8 cellular contexts compared by ENCODE assay signal in genomic region chr22:25405854-25406509, GRCh38.
DNase-seq lines count a peak whose midpoint lies in the region; ATAC-seq, FAIRE-seq and TF ChIP-seq lines count a peak whose summit lies in the region.

No MANE protein-coding gene starts in this region.

- peak overlapping the region; percentile 70 for H3K27ac ChIP-seq in HL-60 (replicated peaks)
- H3K27ac ChIP-seq in keratinocyte (ENCODE audit: control insufficient read depth, insufficient read depth, low read length): peak overlapping the region; percentile 43

- TF ChIP-seq CTCF in HL-60 (IDR thresholded peaks at IDR 0.05; ENCODE audit: insufficient read depth, low read length): no peak
- TF ChIP-seq CTCF in keratinocyte (optimal IDR thresholded peaks at IDR 0.05 in 1 of 3, IDR thresholded peaks at IDR 0.05 in 1 of 3, conservative IDR thresholded peaks at IDR 0.05 in 1 of 3; ENCODE audit: extremely low read depth in 1 of 3, insufficient read depth in 2 of 3, low read length in 3 of 3): no peak

- H3K4me1 Mint-ChIP-seq in activated T-helper 2 cell treated with anti-CD3 and anti-CD28 coated beads, Interferon-gamma antibody, Interleukin-2, Interleukin-4, amounts not matched to agents 10 μg/mL and 5 μg/mL and 100 μg/mL, durations not matched to agents 14 hours and 24 hours and 36 hours (ENCODE audit: low read depth): peaks cover 31% of the 10 kb centered on the region
- peaks cover 37 to 53% of the 10 kb centered on the region in 2 donors for H3K4me1 Mint-ChIP-seq in stimulated activated naive B cell treated with anti-CD40 and anti-IgM and Interleukin-4, amounts not matched to agents 10 μg/mL and 1 μg/mL and 100 μg/mL, for 72 hours

- peaks cover 17% of the 10 kb centered on the region for H3K4me1 ChIP-seq in keratinocyte (ENCODE audit: control insufficient read depth, extremely low read depth, insufficient read depth, low read length)

- H3K36me3 Mint-ChIP-seq in activated T-helper 2 cell treated with anti-CD3 and anti-CD28 coated beads, Interferon-gamma antibody, Interleukin-2, Interleukin-4, amounts not matched to agents 10 μg/mL and 5 μg/mL and 100 μg/mL, durations not matched to agents 14 hours and 24 hours and 36 hours (ENCODE audit: low read depth): peaks cover 8% of the 10 kb centered on the region
- H3K36me3 Mint-ChIP-seq in stimulated activated naive B cell treated with anti-CD40 and anti-IgM and Interleukin-4, amounts not matched to agents 10 μg/mL and 1 μg/mL and 100 μg/mL, for 72 hours: peaks cover 0 to 5% of the 10 kb centered on the region in 2 donors

- H3K36me3 ChIP-seq in keratinocyte (ENCODE audit: control insufficient read depth in 2 of 2, extremely low read depth in 1 of 2, insufficient read depth in 2 of 2, low read length in 2 of 2): no peaks in the 10 kb centered on the region

- H3K27me3 ChIP-seq in HL-60 (ENCODE audit: insufficient read depth, poor library complexity, severe bottlenecking) (no peaks in the 10 kb centered on the region), keratinocyte (ENCODE audit: control insufficient read depth, extremely low read depth, insufficient read depth, low read length) (no peaks in the 10 kb centered on the region)

- peaks cover 2% of the 10 kb centered on the region for H3K9me1 ChIP-seq in keratinocyte (ENCODE audit: control insufficient read depth, extremely low read depth, insufficient read depth, low read length)

- peak overlapping the region; percentile 86 for H3K27ac Mint-ChIP-seq in activated T-helper 2 cell treated with anti-CD3 and anti-CD28 coated beads, Interferon-gamma antibody, Interleukin-2, Interleukin-4, amounts not matched to agents 10 μg/mL and 5 μg/mL and 100 μg/mL, durations not matched to agents 14 hours and 24 hours and 36 hours
- H3K27ac Mint-ChIP-seq in stimulated activated naive B cell treated with anti-CD40 and anti-IgM and Interleukin-4, amounts not matched to agents 10 μg/mL and 1 μg/mL and 100 μg/mL, for 72 hours: peak overlapping the region; percentile 48

- dilution Hi-C loops in keratinocyte (cut with MboI; ENCODE audit: extremely low pct_ligation_motif_present, low sequenced_read_pairs): no loop called here

- peaks cover 12% of the 10 kb centered on the region for H4K20me1 ChIP-seq in keratinocyte (ENCODE audit: control insufficient read depth, extremely low read depth, insufficient read depth, low read length)

- H3K9me3 Mint-ChIP-seq in activated T-helper 2 cell treated with anti-CD3 and anti-CD28 coated beads, Interferon-gamma antibody, Interleukin-2, Interleukin-4, amounts not matched to agents 10 μg/mL and 5 μg/mL and 100 μg/mL, durations not matched to agents 14 hours and 24 hours and 36 hours: no peaks in the 10 kb centered on the region
- H3K9me3 Mint-ChIP-seq in stimulated activated naive B cell treated with anti-CD40 and anti-IgM and Interleukin-4, amounts not matched to agents 10 μg/mL and 1 μg/mL and 100 μg/mL, for 72 hours: no peaks in the 10 kb centered on the region

- intact Hi-C loops in activated T-helper 2 cell treated with anti-CD3 and anti-CD28 coated beads, Interferon-gamma antibody, Interleukin-2, Interleukin-4, amounts not matched to agents 10 μg/mL and 5 μg/mL and 100 μg/mL, durations not matched to agents 14 hours and 24 hours and 36 hours (cut with micrococcal nuclease): loop anchor here (10.0 kb wide), 1 partner anchor 601 kb away; the partner anchor contains the start of gene SGSM1

- no peak for ATAC-seq in stimulated activated naive B cell treated with anti-CD40 and anti-IgM and Interleukin-4, amounts not matched to agents 10 μg/mL and 1 μg/mL and 100 μg/mL, for 72 hours (replicated peaks)
- no peak for ATAC-seq in HG03097 (IDR thresholded peaks at IDR 0.05; ENCODE audit: low FRiP score, unreplicated experiment)

- H3K4me3 ChIP-seq in HL-60 (replicated peaks; ENCODE audit: insufficient read depth, low read length) (peak overlapping the region; percentile 82), keratinocyte (ENCODE audit: control insufficient read depth in 2 of 3, extremely low read depth in 1 of 3, insufficient read depth in 2 of 3, low read depth in 1 of 3, low read length in 3 of 3) (peak overlapping the region; percentile 62 to 67 (median 63))

- H3K9ac ChIP-seq in keratinocyte (ENCODE audit: control insufficient read depth, extremely low read depth, insufficient read depth, low read length): peak overlapping the region; percentile 77

- H3K9me3 ChIP-seq in keratinocyte (ENCODE audit: control insufficient read depth, low read depth, low read length): no peaks in the 10 kb centered on the region

- peak overlapping the region; percentile 85 for H3K4me3 Mint-ChIP-seq in activated T-helper 2 cell treated with anti-CD3 and anti-CD28 coated beads, Interferon-gamma antibody, Interleukin-2, Interleukin-4, amounts not matched to agents 10 μg/mL and 5 μg/mL and 100 μg/mL, durations not matched to agents 14 hours and 24 hours and 36 hours (ENCODE audit: low read depth)
- peak overlapping the region; percentile 69 to 83 for H3K4me3 Mint-ChIP-seq in stimulated activated naive B cell treated with anti-CD40 and anti-IgM and Interleukin-4, amounts not matched to agents 10 μg/mL and 1 μg/mL and 100 μg/mL, for 72 hours

- H3K4me2 ChIP-seq in keratinocyte (ENCODE audit: control insufficient read depth, extremely low read depth, insufficient read depth, low read depth, low read length): peak overlapping the region; percentile 76

- no peak for FAIRE-seq in keratinocyte (lab: Jason Lieb, UNC)

- peaks cover 44% of the 10 kb centered on the region for H3K79me2 ChIP-seq in keratinocyte (ENCODE audit: control insufficient read depth, insufficient read depth, low read length)

- H3K27me3 Mint-ChIP-seq in activated T-helper 2 cell treated with anti-CD3 and anti-CD28 coated beads, Interferon-gamma antibody, Interleukin-2, Interleukin-4, amounts not matched to agents 10 μg/mL and 5 μg/mL and 100 μg/mL, durations not matched to agents 14 hours and 24 hours and 36 hours (ENCODE audit: low read depth): no peaks in the 10 kb centered on the region
- no peaks in the 10 kb centered on the region for H3K27me3 Mint-ChIP-seq in stimulated activated naive B cell treated with anti-CD40 and anti-IgM and Interleukin-4, amounts not matched to agents 10 μg/mL and 1 μg/mL and 100 μg/mL, for 72 hours

- peak overlapping the region; percentile 65 for H2AFZ ChIP-seq in keratinocyte (ENCODE audit: control insufficient read depth, low read length)

- DNase-seq in HL-60 (ENCODE audit: low read depth in 1 of 2, low spot score in 1 of 2) (no peak), keratinocyte (ENCODE audit: low read depth, low spot score) (no peak), NCI-H82 (lab: John Stamatoyannopoulos, UW) (no peak), DMS 273 treated with DMSO at 0.1 percent for 48 hours (lab: John Stamatoyannopoulos, UW) (no peak)
- DNase-seq in activated T-helper 2 cell treated with anti-CD3 and anti-CD28 coated beads, Interferon-gamma antibody, Interleukin-2, Interleukin-4, amounts not matched to agents 10 μg/mL and 5 μg/mL and 100 μg/mL, durations not matched to agents 14 hours and 24 hours and 36 hours (ENCODE audit: low spot score): no peak
- DNase-seq in stimulated activated naive B cell treated with anti-CD40 and anti-IgM and Interleukin-4, amounts not matched to agents 10 μg/mL and 1 μg/mL and 100 μg/mL, for 72 hours: no peak
- no peak for DNase-seq in stimulated activated naive CD4-positive, alpha-beta T cell treated with Interleukin-2 at 50 U/mL for 16 hours (lab: John Stamatoyannopoulos, UW)
